In genomic region chr3:183845608-183846288, GRCh38 we compare ENCODE assay signal across 12 cellular contexts. TPM values are rescaled to one million over a fixed set of nuclear protein-coding genes. Genes with fewer than 3 reads are reported as not detected.
DNase-seq lines count a peak whose midpoint lies in the region; TF ChIP-seq lines count a peak whose summit lies in the region.
"Had no signal": no experiment of that assay in that cellular context is flagged by ENCODE, and none has a peak within 500 bp of the region (broad histone marks: within the 10 kb centered on the region; RNA-seq: fewer than 3 reads in every experiment).

No MANE protein-coding gene starts in this region.

- H3K9me2 ChIP-seq in GM23248 (ENCODE audit: insufficient read depth): no peaks in the 10 kb centered on the region

- no peak overlapping the region for H3K4me3 Mint-ChIP-seq in osteocyte (ENCODE audit: unreplicated experiment)

- no peaks in the 10 kb centered on the region for H3K27me3 ChIP-seq in GM23248 (replicated peaks; ENCODE audit: insufficient read depth)
- H3K27me3 ChIP-seq: heart left ventricle, tibial nerve had no signal

- peak overlapping the region; percentile 84 for H3K27ac Mint-ChIP-seq in osteocyte (ENCODE audit: unreplicated experiment)

- no peaks in the 10 kb centered on the region for H3K27me3 Mint-ChIP-seq in osteocyte (ENCODE audit: unreplicated experiment)

- 83% methylated on average over 13 of the region's 13 CpGs for WGBS in GM23248 (ENCODE audit: low coverage in 1 of 2, low lambda C conversion rate in 2 of 2, missing lambda C conversion rate in 2 of 2), 2 experiments

- H3K36me3 ChIP-seq in GM23248 (ENCODE audit: low read depth): peaks cover 44% of the 10 kb centered on the region

- no peak overlapping the region for H3K4me3 ChIP-seq in GM23248
- H3K4me3 ChIP-seq: heart left ventricle, tibial nerve had no signal

- H3K36me3 Mint-ChIP-seq in osteocyte (ENCODE audit: unreplicated experiment): peaks cover 39% of the 10 kb centered on the region

- H3K4me1 Mint-ChIP-seq in osteocyte (ENCODE audit: unreplicated experiment): peaks cover 31% of the 10 kb centered on the region

- H3F3A ChIP-seq in GM23248 (ENCODE audit: insufficient read depth): peaks cover 19% of the 10 kb centered on the region

- in situ Hi-C loops in GM23248 (cut with MboI): no loop called here
- in situ Hi-C loops in T47D (cut with HindIII; ENCODE audit: low pct_unique_long_range_greater_than_20kb, low sequenced_read_pairs): no loop called here

- DNase-seq in GM23248 (peak; percentile 24), MV-4-11 (lab: John Stamatoyannopoulos, UW) (peak; percentile 76), T47D (ENCODE audit: low read depth in 1 of 2, low spot score in 1 of 2) (peak; percentile 75 to 100), osteocyte (ENCODE audit: extremely low spot score, unreplicated experiment) (no peak), T-helper 2 cell (no peak), H4 (ENCODE audit: low spot score) (no peak), C1 segment of cervical spinal cord (lab: John Stamatoyannopoulos, UW) (no peak)
- DNase-seq: activated CD4-positive, alpha-beta T cell treated with anti-CD3 and anti-CD28 coated beads for 4 hours; activated naive CD4-positive, alpha-beta T cell treated with Interleukin-2 at 50 U/mL for 16 hours; heart left ventricle; NCI-H146 had no signal

- peaks cover 17% of the 10 kb centered on the region; the same call in 1 of the 2 replicates for H3K79me2 ChIP-seq in GM23248 (ENCODE audit: insufficient read depth)

- no peaks in the 10 kb centered on the region for H4K20me1 ChIP-seq in GM23248 (ENCODE audit: insufficient read depth)

- peaks cover 22% of the 10 kb centered on the region for H3K4me1 ChIP-seq in GM23248 (ENCODE audit: insufficient read depth)
- H3K4me1 ChIP-seq: heart left ventricle, tibial nerve had no signal

- H3K9ac ChIP-seq in GM23248: 0 out of 2 replicates have a peak overlapping the region, but pooled peaks have one; percentile 2

- H3K27ac ChIP-seq in GM23248: peak overlapping the region; percentile 63
- H3K27ac ChIP-seq: heart left ventricle, tibial nerve had no signal

- H3K9me3 ChIP-seq in GM23248 (ENCODE audit: low read depth): no peaks in the 10 kb centered on the region
- H3K9me3 ChIP-seq: heart left ventricle, tibial nerve had no signal

- H3K4me2 ChIP-seq in GM23248 (ENCODE audit: unreplicated experiment): peak overlapping the region; percentile 65

- no peak overlapping the region for H2AFZ ChIP-seq in GM23248

- no peaks in the 10 kb centered on the region for H3K9me3 Mint-ChIP-seq in osteocyte (ENCODE audit: unreplicated experiment)

- no peak for TF ChIP-seq CTCF in osteocyte (IDR thresholded peaks at IDR 0.05)

RNA-seq across cellular contexts. Expression of gene MAP6D1, which starts 20.4 kb away (rescaled TPM):
- 2.5 and 5.5 TPM in 2 replicates for total RNA-seq in GM23248 (2014; rRNA removed; shearing (Covaris generic))
- polyA plus RNA-seq in GM23248 (2016; fragmentation: Nextera tagmentation; extraction: Ambion mirVana): 2.8 and 3.2 TPM in 2 replicates
- 4.2 and 4.6 TPM in 2 replicates for total RNA-seq in osteocyte
- total RNA-seq in H4 (2014; rRNA removed; shearing (Covaris generic)): 1.0 TPM in 1 of 2 replicates, not detected in the other

RNA-seq across cellular contexts. Expression of gene PARL, which starts 38.9 kb away (rescaled TPM):
- 35.9 and 36.9 TPM in 2 replicates for total RNA-seq in GM23248 (2014; rRNA removed; shearing (Covaris generic))
- polyA plus RNA-seq in GM23248 (2016; fragmentation: Nextera tagmentation; extraction: Ambion mirVana): 61.7 and 65.0 TPM in 2 replicates
- 45.5 and 52.3 TPM in 2 replicates for total RNA-seq in osteocyte
- total RNA-seq in H4 (2014; rRNA removed; shearing (Covaris generic)): 82.1 and 88.7 TPM in 2 replicates

Comparison
In these comparisons a context has a peak if more than half of its experiments do, and no peak if none do; other contexts are left out.
1. DNase-seq: peak in GM23248 (single experiment), MV-4-11 (single experiment) and T47D (2 of 2); none in osteocyte (single experiment), T-helper 2 cell (0 of 5), H4 (single experiment) and C1 segment of cervical spinal cord (0 of 14).